In the genomic region with DNA sequence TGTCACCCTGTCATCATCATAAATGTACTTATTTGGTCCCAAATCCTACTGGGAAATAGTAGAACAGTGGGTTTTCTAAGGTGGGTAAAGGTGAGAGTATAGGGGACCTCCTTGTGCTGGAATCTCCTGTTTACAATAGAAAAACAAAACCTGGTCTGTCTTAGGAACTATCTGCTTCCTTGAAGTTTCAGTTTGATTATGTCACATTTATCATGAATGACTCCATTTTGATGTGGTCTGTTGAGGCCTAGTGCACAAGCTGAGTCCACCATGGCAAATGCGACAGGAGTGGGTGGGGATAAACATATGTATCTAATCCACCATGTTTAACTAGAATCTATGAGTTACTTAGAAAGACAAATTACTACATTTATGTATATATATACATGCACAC, we compare ENCODE assay signal across 1 cellular context.
TF ChIP-seq lines count a peak whose summit lies in the region.

No MANE protein-coding gene starts in this region.

TF ChIP-seq in GM23338, 12 proteins besides CTCF, POLR2A, EP300 and RAD21:
- TF ChIP-seq, protein P1, sequence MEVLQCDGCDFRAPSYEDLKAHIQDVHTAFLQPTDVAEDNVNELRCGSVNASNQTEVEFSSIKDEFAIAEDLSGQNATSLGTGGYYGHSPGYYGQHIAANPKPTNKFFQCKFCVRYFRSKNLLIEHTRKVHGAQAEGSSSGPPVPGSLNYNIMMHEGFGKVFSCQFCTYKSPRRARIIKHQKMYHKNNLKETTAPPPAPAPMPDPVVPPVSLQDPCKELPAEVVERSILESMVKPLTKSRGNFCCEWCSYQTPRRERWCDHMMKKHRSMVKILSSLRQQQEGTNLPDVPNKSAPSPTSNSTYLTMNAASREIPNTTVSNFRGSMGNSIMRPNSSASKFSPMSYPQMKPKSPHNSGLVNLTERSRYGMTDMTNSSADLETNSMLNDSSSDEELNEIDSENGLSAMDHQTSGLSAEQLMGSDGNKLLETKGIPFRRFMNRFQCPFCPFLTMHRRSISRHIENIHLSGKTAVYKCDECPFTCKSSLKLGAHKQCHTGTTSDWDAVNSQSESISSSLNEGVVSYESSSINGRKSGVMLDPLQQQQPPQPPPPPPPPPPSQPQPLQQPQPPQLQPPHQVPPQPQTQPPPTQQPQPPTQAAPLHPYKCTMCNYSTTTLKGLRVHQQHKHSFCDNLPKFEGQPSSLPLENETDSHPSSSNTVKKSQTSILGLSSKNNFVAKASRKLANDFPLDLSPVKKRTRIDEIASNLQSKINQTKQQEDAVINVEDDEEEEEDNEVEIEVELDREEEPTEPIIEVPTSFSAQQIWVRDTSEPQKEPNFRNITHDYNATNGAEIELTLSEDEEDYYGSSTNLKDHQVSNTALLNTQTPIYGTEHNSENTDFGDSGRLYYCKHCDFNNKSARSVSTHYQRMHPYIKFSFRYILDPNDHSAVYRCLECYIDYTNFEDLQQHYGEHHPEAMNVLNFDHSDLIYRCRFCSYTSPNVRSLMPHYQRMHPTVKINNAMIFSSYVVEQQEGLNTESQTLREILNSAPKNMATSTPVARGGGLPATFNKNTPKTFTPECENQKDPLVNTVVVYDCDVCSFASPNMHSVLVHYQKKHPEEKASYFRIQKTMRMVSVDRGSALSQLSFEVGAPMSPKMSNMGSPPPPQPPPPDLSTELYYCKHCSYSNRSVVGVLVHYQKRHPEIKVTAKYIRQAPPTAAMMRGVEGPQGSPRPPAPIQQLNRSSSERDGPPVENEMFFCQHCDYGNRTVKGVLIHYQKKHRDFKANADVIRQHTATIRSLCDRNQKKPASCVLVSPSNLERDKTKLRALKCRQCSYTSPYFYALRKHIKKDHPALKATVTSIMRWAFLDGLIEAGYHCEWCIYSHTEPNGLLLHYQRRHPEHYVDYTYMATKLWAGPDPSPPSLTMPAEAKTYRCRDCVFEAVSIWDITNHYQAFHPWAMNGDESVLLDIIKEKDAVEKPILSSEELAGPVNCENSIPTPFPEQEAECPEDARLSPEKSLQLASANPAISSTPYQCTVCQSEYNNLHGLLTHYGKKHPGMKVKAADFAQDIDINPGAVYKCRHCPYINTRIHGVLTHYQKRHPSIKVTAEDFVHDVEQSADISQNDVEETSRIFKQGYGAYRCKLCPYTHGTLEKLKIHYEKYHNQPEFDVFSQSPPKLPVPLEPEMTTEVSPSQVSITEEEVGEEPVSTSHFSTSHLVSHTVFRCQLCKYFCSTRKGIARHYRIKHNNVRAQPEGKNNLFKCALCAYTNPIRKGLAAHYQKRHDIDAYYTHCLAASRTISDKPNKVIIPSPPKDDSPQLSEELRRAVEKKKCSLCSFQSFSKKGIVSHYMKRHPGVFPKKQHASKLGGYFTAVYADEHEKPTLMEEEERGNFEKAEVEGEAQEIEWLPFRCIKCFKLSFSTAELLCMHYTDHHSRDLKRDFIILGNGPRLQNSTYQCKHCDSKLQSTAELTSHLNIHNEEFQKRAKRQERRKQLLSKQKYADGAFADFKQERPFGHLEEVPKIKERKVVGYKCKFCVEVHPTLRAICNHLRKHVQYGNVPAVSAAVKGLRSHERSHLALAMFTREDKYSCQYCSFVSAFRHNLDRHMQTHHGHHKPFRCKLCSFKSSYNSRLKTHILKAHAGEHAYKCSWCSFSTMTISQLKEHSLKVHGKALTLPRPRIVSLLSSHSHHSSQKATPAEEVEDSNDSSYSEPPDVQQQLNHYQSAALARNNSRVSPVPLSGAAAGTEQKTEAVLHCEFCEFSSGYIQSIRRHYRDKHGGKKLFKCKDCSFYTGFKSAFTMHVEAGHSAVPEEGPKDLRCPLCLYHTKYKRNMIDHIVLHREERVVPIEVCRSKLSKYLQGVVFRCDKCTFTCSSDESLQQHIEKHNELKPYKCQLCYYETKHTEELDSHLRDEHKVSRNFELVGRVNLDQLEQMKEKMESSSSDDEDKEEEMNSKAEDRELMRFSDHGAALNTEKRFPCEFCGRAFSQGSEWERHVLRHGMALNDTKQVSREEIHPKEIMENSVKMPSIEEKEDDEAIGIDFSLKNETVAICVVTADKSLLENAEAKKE (CRISPR knock-in tag; IDR thresholded peaks at IDR 0.05): no peak
- TF ChIP-seq ZNF114 (CRISPR knock-in tag; IDR thresholded peaks at IDR 0.05) (no peak), JUNB (IDR thresholded peaks at IDR 0.05; ENCODE audit: unreplicated experiment) (no peak), CREB1 (CRISPR knock-in tag; IDR thresholded peaks at IDR 0.05; ENCODE audit: low read depth) (no peak), POLR2AphosphoS5 (IDR thresholded peaks at IDR 0.05; ENCODE audit: low read depth) (no peak), EZH2phosphoT487 (IDR thresholded peaks at IDR 0.05; ENCODE audit: unreplicated experiment) (no peak), ZNF331 (CRISPR knock-in tag; IDR thresholded peaks at IDR 0.05; ENCODE audit: low read depth) (no peak), EZH2 (IDR thresholded peaks at IDR 0.05; ENCODE audit: low read depth, unreplicated experiment) (no peak), STAT1 (IDR thresholded peaks at IDR 0.05; ENCODE audit: unreplicated experiment) (no peak), NANOG (IDR thresholded peaks at IDR 0.05; ENCODE audit: borderline replicate concordance) (no peak), REST (IDR thresholded peaks at IDR 0.05; ENCODE audit: unreplicated experiment) (no peak), ETS1 (IDR thresholded peaks at IDR 0.05) (no peak)
